ENCODE assay signal across 1 cellular context in the genomic region with DNA sequence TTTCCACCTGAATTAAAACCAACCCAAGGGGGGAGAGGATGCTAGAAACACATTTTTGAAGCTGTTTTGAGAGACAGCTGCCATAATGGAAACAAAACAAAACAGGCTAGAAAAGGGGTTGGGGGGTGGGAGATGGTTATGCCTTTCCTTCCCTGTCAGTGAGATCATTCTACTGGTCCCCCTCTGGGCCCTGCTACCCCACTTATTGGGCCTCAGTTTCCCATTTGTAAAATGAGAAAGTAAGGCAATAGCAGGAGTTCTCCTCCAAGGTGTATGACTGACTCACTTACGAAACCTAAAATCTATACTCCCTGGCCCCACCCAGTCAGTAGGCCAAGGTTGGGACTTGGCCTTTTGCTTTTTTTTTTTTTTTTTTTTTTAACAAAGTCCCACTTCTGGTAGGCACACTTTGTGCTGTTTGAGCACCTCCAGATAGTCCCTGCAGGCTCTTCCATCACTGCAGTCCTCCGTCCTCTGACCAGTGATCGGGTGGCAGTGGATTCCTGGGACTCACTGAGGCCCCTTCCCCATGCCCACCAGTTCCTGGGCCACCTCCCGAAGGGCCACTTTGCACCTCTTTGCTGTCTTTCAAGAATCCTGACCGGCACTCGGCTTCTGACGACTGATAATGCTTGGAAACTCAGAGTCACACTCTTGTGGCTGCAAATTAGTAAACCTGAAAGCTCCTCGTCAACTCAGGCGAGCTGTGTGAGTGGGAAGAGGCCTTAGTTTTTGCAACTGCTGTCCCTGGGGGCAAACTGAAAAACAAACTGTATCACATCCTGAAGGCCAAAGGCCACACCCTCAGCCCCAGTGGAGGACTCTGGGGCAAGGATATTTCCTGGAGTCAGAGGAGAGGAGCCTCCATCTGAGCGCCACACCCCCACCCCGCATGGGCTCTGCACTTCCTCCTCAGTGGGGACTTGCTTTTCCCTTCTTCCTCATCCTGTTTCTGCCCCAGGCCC.
TF ChIP-seq lines count a peak whose summit lies in the region.

No MANE protein-coding gene starts in this region.

TF ChIP-seq in IMR-90, 13 proteins besides CTCF, POLR2A, EP300 and RAD21:
- TF ChIP-seq FOS (IDR thresholded peaks at IDR 0.05; ENCODE audit: low read depth, low read length) (no peak), CEBPB (IDR thresholded peaks at IDR 0.05; ENCODE audit: low read depth, low read length) (no peak), NFE2L2 (IDR thresholded peaks at IDR 0.05; ENCODE audit: low read depth, low read length) (no peak), RCOR1 (IDR thresholded peaks at IDR 0.05; ENCODE audit: insufficient replicate concordance, low read length) (no peak), CHD1 (IDR thresholded peaks at IDR 0.05; ENCODE audit: low read depth, low read length) (no peak), MAFK (IDR thresholded peaks at IDR 0.05; ENCODE audit: low read depth, low read length) (no peak), SMC3 (IDR thresholded peaks at IDR 0.05; ENCODE audit: low read depth, low read length) (no peak), BHLHE40 (IDR thresholded peaks at IDR 0.05; ENCODE audit: low read depth, low read length) (no peak), RFX5 (IDR thresholded peaks at IDR 0.05; ENCODE audit: low read depth, low read length) (no peak), MAZ (IDR thresholded peaks at IDR 0.05; ENCODE audit: borderline replicate concordance, low read depth, low read length) (no peak), MXI1 (IDR thresholded peaks at IDR 0.05; ENCODE audit: borderline replicate concordance, low read depth, low read length) (no peak)
- TF ChIP-seq, protein P1, sequence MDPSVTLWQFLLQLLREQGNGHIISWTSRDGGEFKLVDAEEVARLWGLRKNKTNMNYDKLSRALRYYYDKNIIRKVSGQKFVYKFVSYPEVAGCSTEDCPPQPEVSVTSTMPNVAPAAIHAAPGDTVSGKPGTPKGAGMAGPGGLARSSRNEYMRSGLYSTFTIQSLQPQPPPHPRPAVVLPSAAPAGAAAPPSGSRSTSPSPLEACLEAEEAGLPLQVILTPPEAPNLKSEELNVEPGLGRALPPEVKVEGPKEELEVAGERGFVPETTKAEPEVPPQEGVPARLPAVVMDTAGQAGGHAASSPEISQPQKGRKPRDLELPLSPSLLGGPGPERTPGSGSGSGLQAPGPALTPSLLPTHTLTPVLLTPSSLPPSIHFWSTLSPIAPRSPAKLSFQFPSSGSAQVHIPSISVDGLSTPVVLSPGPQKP (IDR thresholded peaks at IDR 0.05; ENCODE audit: borderline replicate concordance, low read depth, low read length): no peak
- TF ChIP-seq, protein P2, sequence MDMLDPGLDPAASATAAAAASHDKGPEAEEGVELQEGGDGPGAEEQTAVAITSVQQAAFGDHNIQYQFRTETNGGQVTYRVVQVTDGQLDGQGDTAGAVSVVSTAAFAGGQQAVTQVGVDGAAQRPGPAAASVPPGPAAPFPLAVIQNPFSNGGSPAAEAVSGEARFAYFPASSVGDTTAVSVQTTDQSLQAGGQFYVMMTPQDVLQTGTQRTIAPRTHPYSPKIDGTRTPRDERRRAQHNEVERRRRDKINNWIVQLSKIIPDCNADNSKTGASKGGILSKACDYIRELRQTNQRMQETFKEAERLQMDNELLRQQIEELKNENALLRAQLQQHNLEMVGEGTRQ (IDR thresholded peaks at IDR 0.05; ENCODE audit: low read depth, low read length): no peak
TF ChIP-seq in IMR-90: peak in this region for 0.
